Comparison of ENCODE assay signal across 24 cellular contexts in the genomic region with DNA sequence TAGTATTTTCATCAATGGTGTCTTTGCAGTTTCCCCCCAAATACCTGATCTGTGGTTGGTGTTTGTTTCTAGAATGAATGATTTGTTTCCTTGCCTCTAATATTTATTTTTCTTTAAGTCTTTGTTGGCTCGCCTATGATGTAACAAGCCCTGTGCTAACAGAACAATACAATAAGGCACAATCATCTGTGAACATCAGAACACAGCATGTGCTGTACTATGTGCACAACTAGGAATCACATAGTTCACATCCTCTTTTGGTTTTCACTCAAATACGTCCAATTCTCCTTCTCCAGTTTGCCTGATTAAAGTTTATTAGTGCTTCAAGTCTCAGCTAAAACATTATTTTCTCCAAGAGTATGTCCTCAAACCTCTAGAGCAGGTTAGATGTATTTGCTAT.
"Had no signal": no experiment of that assay in that cellular context is flagged by ENCODE, and none has a peak within 500 bp of the region (broad histone marks: within the 10 kb centered on the region; RNA-seq: fewer than 3 reads in every experiment).

No MANE protein-coding gene starts in this region.

- H3K27me3 ChIP-seq: left lung, suprapubic skin, tibial artery, upper lobe of right lung, uterus had no signal

- DNase-seq: hippocampal formation; immature natural killer cell; kidney; left colon; left lung; lower lobe of right lung; mammary epithelial cell; mesenchymal stem cell; naive thymus-derived CD8-positive, alpha-beta T cell; nucleus accumbens; retina; right cardiac atrium; stimulated activated CD4-positive, alpha-beta T cell treated with anti-CD3 and anti-CD28 coated beads, Interleukin-12 subunit alpha, Interleukin-12 subunit beta, amount 100 ng/mL, for 4 hours; stimulated activated CD4-positive, alpha-beta T cell treated with anti-CD3 and anti-CD28 coated beads, Interleukin-15, amount 100 ng/mL, for 24 hours; stimulated activated CD4-positive, alpha-beta T cell treated with anti-CD3 and anti-CD28 coated beads, Interleukin-4, amount 100 ng/mL, for 24 hours; stimulated activated naive CD4-positive, alpha-beta T cell; tibial artery; trophoblast cell; upper lobe of right lung; uterus had no signal

- H3K4me1 ChIP-seq: left lung, lower lobe of right lung, suprapubic skin, tibial artery, upper lobe of right lung, uterus had no signal

- H3K27ac ChIP-seq: left lung, lower lobe of right lung, skin epidermis, suprapubic skin, thoracic aorta, tibial artery, upper lobe of right lung, uterus had no signal

- H3K36me3 ChIP-seq: left lung, lower lobe of right lung, suprapubic skin, thoracic aorta, tibial artery, upper lobe of right lung, uterus had no signal

- H3K4me3 ChIP-seq: left lung, lower lobe of right lung, skin epidermis, suprapubic skin, thoracic aorta, tibial artery, upper lobe of right lung, uterus had no signal

- H3K9me3 ChIP-seq: left lung, lower lobe of right lung, suprapubic skin, thoracic aorta, tibial artery, upper lobe of right lung, uterus had no signal

- FAIRE-seq: islet of Langerhans, kidney had no signal
